ENCODE assay signal across 8 cellular contexts in genomic region chr16:31451681-31452351, GRCh38. TPM values are rescaled to one million over a fixed set of nuclear protein-coding genes. Genes with fewer than 3 reads are reported as not detected.
DNase-seq lines count a peak whose midpoint lies in the region; ATAC-seq and TF ChIP-seq lines count a peak whose summit lies in the region.

No MANE protein-coding gene starts in this region.

- H3K9me3 Mint-ChIP-seq in activated CD4-positive, alpha-beta T cell treated with anti-CD3 and anti-CD28 coated beads, Interleukin-2, amount 10 ng/mL, durations not matched to agents 24 days and 14 days, result no peaks in the 10 kb centered on the region

- peak; percentile 62 to 79 for TF ChIP-seq CTCF in fibroblast of lung (conservative IDR thresholded peaks at IDR 0.05 in 1 of 2, IDR thresholded peaks at IDR 0.05 in 1 of 2; ENCODE audit: low read depth in 1 of 2, low read length in 2 of 2)
- TF ChIP-seq CTCF in osteoblast (IDR thresholded peaks at IDR 0.05; ENCODE audit: extremely low read depth, low read depth, low read length), result peak; percentile 65

- no peak for ATAC-seq in GM21526 (IDR thresholded peaks at IDR 0.05; ENCODE audit: low FRiP score, unreplicated experiment)

- H3K4me1 ChIP-seq in fibroblast of lung (ENCODE audit: control insufficient read depth, extremely low read depth, insufficient read depth, low read length) (peaks cover 20% of the 10 kb centered on the region), osteoblast (ENCODE audit: insufficient read depth, low read length) (peaks cover 45% of the 10 kb centered on the region)

- H4K20me1 ChIP-seq in fibroblast of lung (ENCODE audit: control insufficient read depth, extremely low read depth, insufficient read depth, low read length) (no peaks in the 10 kb centered on the region), osteoblast (ENCODE audit: insufficient read depth, low read length) (peaks cover 13% of the 10 kb centered on the region)

- no peak overlapping the region for H3K4me3 Mint-ChIP-seq in activated CD4-positive, alpha-beta T cell treated with anti-CD3 and anti-CD28 coated beads, Interleukin-2, amount 10 ng/mL, durations not matched to agents 24 days and 14 days

- H3K4me2 ChIP-seq in fibroblast of lung (ENCODE audit: extremely low read depth, insufficient read depth, low read length) (peak overlapping the region; percentile 42), osteoblast (ENCODE audit: insufficient read depth, low read length) (peak overlapping the region; percentile 71)

- H3K9me3 ChIP-seq in fibroblast of lung (ENCODE audit: control insufficient read depth, insufficient read depth, low read depth, low read length) (no peaks in the 10 kb centered on the region), osteoblast (ENCODE audit: low read depth, low read length) (no peaks in the 10 kb centered on the region)

- H3K36me3 Mint-ChIP-seq in activated CD4-positive, alpha-beta T cell treated with anti-CD3 and anti-CD28 coated beads, Interleukin-2, amount 10 ng/mL, durations not matched to agents 24 days and 14 days (ENCODE audit: low read depth), result peaks cover 12% of the 10 kb centered on the region

- H3K36me3 ChIP-seq in fibroblast of lung (ENCODE audit: control insufficient read depth, insufficient read depth, low read length), result no peaks in the 10 kb centered on the region
- peaks cover 3% of the 10 kb centered on the region for H3K36me3 ChIP-seq in osteoblast (ENCODE audit: insufficient read depth, low read length)

- peaks cover 21% of the 10 kb centered on the region for H3K79me2 ChIP-seq in fibroblast of lung (ENCODE audit: control insufficient read depth, insufficient read depth, low read length)
- peaks cover 19% of the 10 kb centered on the region for H3K79me2 ChIP-seq in osteoblast (ENCODE audit: insufficient read depth, low read length)

- H3K4me3 ChIP-seq in fibroblast of lung (replicated peaks in 1 of 4; ENCODE audit: control extremely low read depth in 1 of 4, insufficient read depth in 1 of 4, low read depth in 3 of 4, low read length in 4 of 4) (no peak overlapping the region), osteoblast (ENCODE audit: insufficient read depth, low read length) (no peak overlapping the region)

- H3K27me3 Mint-ChIP-seq in activated CD4-positive, alpha-beta T cell treated with anti-CD3 and anti-CD28 coated beads, Interleukin-2, amount 10 ng/mL, durations not matched to agents 24 days and 14 days, result no peaks in the 10 kb centered on the region

- H2AFZ ChIP-seq in fibroblast of lung (ENCODE audit: low read length), result no peak overlapping the region
- H2AFZ ChIP-seq in osteoblast (ENCODE audit: low read length), result peak overlapping the region; percentile 68

- intact Hi-C loops in activated CD4-positive, alpha-beta T cell treated with anti-CD3 and anti-CD28 coated beads, Interleukin-2, amount 10 ng/mL, durations not matched to agents 24 days and 14 days (cut with micrococcal nuclease), result loop anchor here (10.0 kb wide), 1 partner anchor 347 kb away; the partner anchor contains the start of gene BCKDK

- peak; percentile 57 for DNase-seq in activated CD4-positive, alpha-beta T cell treated with anti-CD3 and anti-CD28 coated beads, Interleukin-2, amount 10 ng/mL, durations not matched to agents 24 days and 14 days
- no peak for DNase-seq in activated CD4-positive, alpha-beta T cell treated with anti-CD3 and anti-CD28 coated beads, Interleukin-2, amount 50 U/mL, for 1 hour
- DNase-seq in LoVo (ENCODE audit: low spot score) (peak; percentile 43), SK-N-DZ (ENCODE audit: low spot score) (peak; percentile 96), fibroblast of lung (ENCODE audit: low read depth in 2 of 2) (peak; percentile 72 to 78), osteoblast (ENCODE audit: insufficient read length, low spot score, missing footprints) (peak; percentile 94), T-helper 1 cell (no peak)

- H3K27ac ChIP-seq in fibroblast of lung (ENCODE audit: insufficient read depth, low read length), result peak overlapping the region; percentile 91
- H3K27ac ChIP-seq in osteoblast (ENCODE audit: low read depth, low read length), result peak overlapping the region; percentile 82

- H3K9ac ChIP-seq in fibroblast of lung (ENCODE audit: insufficient read depth, low read length), result no peak overlapping the region

- peaks cover 23% of the 10 kb centered on the region for H3K4me1 Mint-ChIP-seq in activated CD4-positive, alpha-beta T cell treated with anti-CD3 and anti-CD28 coated beads, Interleukin-2, amount 10 ng/mL, durations not matched to agents 24 days and 14 days

- no peak overlapping the region for H3K27ac Mint-ChIP-seq in activated CD4-positive, alpha-beta T cell treated with anti-CD3 and anti-CD28 coated beads, Interleukin-2, amount 10 ng/mL, durations not matched to agents 24 days and 14 days

- H3K27me3 ChIP-seq in fibroblast of lung (ENCODE audit: control insufficient read depth, insufficient read depth, low read length) (no peaks in the 10 kb centered on the region), osteoblast (ENCODE audit: insufficient read depth, low read length) (no peaks in the 10 kb centered on the region)

RNA-seq across cellular contexts. Expression of gene ARMC5, which starts 7.5 kb away (rescaled TPM):
- total RNA-seq in activated CD4-positive, alpha-beta T cell treated with anti-CD3 and anti-CD28 coated beads, Interleukin-2, amount 10 ng/mL, durations not matched to agents 24 days and 14 days, result 9.9 and 10.5 TPM in 2 replicates
- polyA plus RNA-seq in SK-N-DZ (2014; cell fraction: cytosol; rRNA removed), result 15.0 and 20.6 TPM in 2 replicates
- 26.7 and 32.3 TPM in 2 replicates for polyA plus RNA-seq in SK-N-DZ (2014; cell fraction: nucleus; rRNA removed)
- total RNA-seq in fibroblast of lung (5.4 and 5.6 TPM in 2 replicates), osteoblast (10.6 and 12.7 TPM in 2 replicates)
- polyA plus RNA-seq in fibroblast of lung, result 1.7 and 3.4 TPM in 2 replicates
- polyA plus RNA-seq in fibroblast of lung (2012), result 3.4 and 6.8 TPM in 2 replicates
- 13.4 and 13.7 TPM in 2 replicates for polyA minus RNA-seq in fibroblast of lung (ENCODE audit: low replicate concordance)

RNA-seq across cellular contexts. Expression of gene ZNF843, which starts 9.2 kb away (rescaled TPM):
- total RNA-seq in activated CD4-positive, alpha-beta T cell treated with anti-CD3 and anti-CD28 coated beads, Interleukin-2, amount 10 ng/mL, durations not matched to agents 24 days and 14 days, result 0.09 and 0.16 TPM in 2 replicates
- polyA plus RNA-seq in SK-N-DZ (2014; cell fraction: cytosol; rRNA removed), result 0.25 and 0.42 TPM in 2 replicates
- not detected in 2 replicates for polyA plus RNA-seq in SK-N-DZ (2014; cell fraction: nucleus; rRNA removed)
- total RNA-seq in fibroblast of lung, result 0.26 and 0.33 TPM in 2 replicates
- polyA plus RNA-seq in fibroblast of lung, result 0.15 and 0.28 TPM in 2 replicates
- polyA plus RNA-seq in fibroblast of lung (2012), result 0.20 and 0.40 TPM in 2 replicates
- 0.74 and 1.5 TPM in 2 replicates for polyA minus RNA-seq in fibroblast of lung (ENCODE audit: low replicate concordance)
- 1.1 and 1.2 TPM in 2 replicates for total RNA-seq in osteoblast

RNA-seq across cellular contexts. Expression of gene TGFB1I1, which starts 20.1 kb away (rescaled TPM):
- 0.49 and 1.5 TPM in 2 replicates for total RNA-seq in activated CD4-positive, alpha-beta T cell treated with anti-CD3 and anti-CD28 coated beads, Interleukin-2, amount 10 ng/mL, durations not matched to agents 24 days and 14 days
- polyA plus RNA-seq in SK-N-DZ (2014; cell fraction: cytosol; rRNA removed), result 5.1 and 8.2 TPM in 2 replicates
- 5.6 and 24.8 TPM in 2 replicates for polyA plus RNA-seq in SK-N-DZ (2014; cell fraction: nucleus; rRNA removed)
- 28.5 and 46.9 TPM in 2 replicates for total RNA-seq in fibroblast of lung
- 68.4 and 94.3 TPM in 2 replicates for polyA plus RNA-seq in fibroblast of lung
- 171 and 229 TPM in 2 replicates for polyA plus RNA-seq in fibroblast of lung (2012)
- 194 and 200 TPM in 2 replicates for polyA minus RNA-seq in fibroblast of lung (ENCODE audit: low replicate concordance)
- 60.1 and 70.4 TPM in 2 replicates for total RNA-seq in osteoblast

RNA-seq across cellular contexts. Expression of gene COX6A2, which starts 23.7 kb away (rescaled TPM):
- not detected in 2 replicates for total RNA-seq in activated CD4-positive, alpha-beta T cell treated with anti-CD3 and anti-CD28 coated beads, Interleukin-2, amount 10 ng/mL, durations not matched to agents 24 days and 14 days
- polyA plus RNA-seq in SK-N-DZ (2014; cell fraction: cytosol; rRNA removed), result not detected in 2 replicates
- polyA plus RNA-seq in SK-N-DZ (2014; cell fraction: nucleus; rRNA removed), result not detected in 2 replicates
- total RNA-seq in fibroblast of lung (not detected in 2 replicates), osteoblast (not detected in 2 replicates)
- polyA plus RNA-seq in fibroblast of lung, result not detected in 2 replicates
- not detected in 2 replicates for polyA plus RNA-seq in fibroblast of lung (2012)
- polyA minus RNA-seq in fibroblast of lung (ENCODE audit: low replicate concordance), result not detected in 2 replicates

RNA-seq across cellular contexts. Expression of gene SLC5A2, which starts 31.1 kb away (rescaled TPM):
- not detected in 2 replicates for total RNA-seq in activated CD4-positive, alpha-beta T cell treated with anti-CD3 and anti-CD28 coated beads, Interleukin-2, amount 10 ng/mL, durations not matched to agents 24 days and 14 days
- polyA plus RNA-seq in SK-N-DZ (2014; cell fraction: cytosol; rRNA removed), result 0.09 and 0.36 TPM in 2 replicates
- 0.15 and 1.3 TPM in 2 replicates for polyA plus RNA-seq in SK-N-DZ (2014; cell fraction: nucleus; rRNA removed)
- total RNA-seq in fibroblast of lung (under 0.01 TPM in 1 of 2 replicates, not detected in the other), osteoblast (not detected in 2 replicates)
- polyA plus RNA-seq in fibroblast of lung, result not detected in 2 replicates
- polyA plus RNA-seq in fibroblast of lung (2012), result 0.41 and 0.77 TPM in 2 replicates
- polyA minus RNA-seq in fibroblast of lung (ENCODE audit: low replicate concordance), result not detected in 2 replicates

Comparison
In these comparisons a context has a peak if more than half of its experiments do, and no peak if none do; other contexts are left out.
1. DNase-seq: peak in activated CD4-positive, alpha-beta T cell treated with anti-CD3 and anti-CD28 coated beads, Interleukin-2, amount 10 ng/mL, durations not matched to agents 24 days and 14 days (single experiment), LoVo (single experiment), SK-N-DZ (single experiment), fibroblast of lung (2 of 2) and osteoblast (single experiment); none in activated CD4-positive, alpha-beta T cell treated with anti-CD3 and anti-CD28 coated beads, Interleukin-2, amount 50 U/mL, for 1 hour (single experiment) and T-helper 1 cell (0 of 5).
2. RNA of gene TGFB1I1, which starts 20.1 kb away (total RNA-seq): 60.1 to 70.4 TPM in osteoblast and 28.5 to 46.9 TPM in fibroblast of lung; 0.49 to 1.5 TPM in activated CD4-positive, alpha-beta T cell treated with anti-CD3 and anti-CD28 coated beads, Interleukin-2, amount 10 ng/mL, durations not matched to agents 24 days and 14 days; every median in the first group is over 10 times any median in the second.